Comparison of ENCODE assay signal across 1 cellular context in the genomic region with DNA sequence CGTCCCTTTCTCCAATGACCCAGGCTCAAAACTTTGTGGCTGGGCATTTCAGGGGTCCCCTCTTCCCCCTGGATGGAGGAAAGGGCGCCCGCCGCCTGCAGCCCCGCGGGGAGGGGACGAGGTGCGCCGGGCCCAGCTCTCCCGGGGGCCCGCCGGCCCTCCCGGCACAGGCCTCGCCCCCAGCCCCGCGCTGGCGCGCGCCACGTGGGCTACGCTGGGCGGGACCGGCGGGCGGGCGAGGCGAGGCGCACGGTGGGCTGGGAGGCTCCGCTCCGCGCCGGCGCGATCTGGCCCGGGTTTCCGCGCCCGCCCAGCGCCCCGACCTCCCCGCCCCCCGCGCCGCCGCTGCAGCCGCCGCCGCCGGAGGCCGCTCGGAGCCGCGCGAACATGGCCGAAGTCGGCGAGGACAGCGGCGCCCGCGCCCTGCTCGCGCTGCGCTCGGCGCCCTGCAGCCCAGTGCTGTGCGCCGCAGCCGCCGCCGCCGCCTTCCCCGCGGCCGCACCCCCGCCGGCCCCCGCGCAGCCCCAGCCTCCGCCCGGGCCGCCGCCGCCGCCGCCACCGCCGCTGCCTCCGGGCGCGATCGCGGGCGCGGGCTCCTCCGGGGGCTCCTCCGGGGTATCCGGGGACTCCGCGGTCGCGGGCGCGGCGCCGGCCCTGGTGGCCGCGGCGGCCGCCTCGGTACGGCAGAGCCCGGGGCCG.
TF ChIP-seq lines count a peak whose summit lies in the region.

Gene FOXK1 (plus strand): TSS at position 374 of the 699 bp plus-strand sequence. CDS start 14 bp downstream, at position 388.

TF ChIP-seq in HepG2, 621 proteins besides CTCF, POLR2A, EP300 and RAD21 (continues in another document):
- TF ChIP-seq ZNF562 (CRISPR knock-in tag; IDR thresholded peaks at IDR 0.05; ENCODE audit: borderline replicate concordance) (peak; percentile 77; the same call in 1 of the 2 replicates), MTA1 (CRISPR knock-in tag; IDR thresholded peaks at IDR 0.05; ENCODE audit: borderline replicate concordance) (no peak), ZNF598 (CRISPR knock-in tag; IDR thresholded peaks at IDR 0.05; ENCODE audit: borderline replicate concordance) (no peak), THAP7 (CRISPR knock-in tag; IDR thresholded peaks at IDR 0.05) (no peak), MEIS2 (CRISPR knock-in tag; IDR thresholded peaks at IDR 0.05) (peak; percentile 57), ZNF33B (CRISPR knock-in tag; IDR thresholded peaks at IDR 0.05) (peak; percentile 30; the same call in 1 of the 2 replicates), ZBTB42 (CRISPR knock-in tag; IDR thresholded peaks at IDR 0.05) (no peak), IRF2 (CRISPR knock-in tag; IDR thresholded peaks at IDR 0.05) (no peak), PHB2 (IDR thresholded peaks at IDR 0.05; ENCODE audit: partially characterized antibody) (no peak), ZNF496 (CRISPR knock-in tag; IDR thresholded peaks at IDR 0.05; ENCODE audit: insufficient replicate concordance) (no peak), MED1 (CRISPR knock-in tag; IDR thresholded peaks at IDR 0.05) (peak; percentile 32; the same call in 1 of the 2 replicates), KDM3A (CRISPR knock-in tag; IDR thresholded peaks at IDR 0.05; ENCODE audit: low read depth) (no peak), ATF1 (CRISPR knock-in tag; IDR thresholded peaks at IDR 0.05) (no peak), KLF16 (CRISPR knock-in tag; IDR thresholded peaks at IDR 0.05) (no peak), TFAP4 (IDR thresholded peaks at IDR 0.05; ENCODE audit: borderline replicate concordance, low read depth) (no peak), PRMT3 (CRISPR knock-in tag; IDR thresholded peaks at IDR 0.05; ENCODE audit: borderline replicate concordance, low read depth) (peak; percentile 60; the same call in 1 of the 2 replicates), ZSCAN22 (CRISPR knock-in tag; IDR thresholded peaks at IDR 0.05) (no peak), TRIM22 (IDR thresholded peaks at IDR 0.05) (no peak), ZNF264 (CRISPR knock-in tag; IDR thresholded peaks at IDR 0.05) (no peak), TMF1 (CRISPR knock-in tag; IDR thresholded peaks at IDR 0.05; ENCODE audit: low read depth) (peak; percentile 39; the same call in 1 of the 2 replicates), REXO4 (CRISPR knock-in tag; IDR thresholded peaks at IDR 0.05; ENCODE audit: borderline replicate concordance) (no peak), SIN3A (IDR thresholded peaks at IDR 0.05; ENCODE audit: borderline replicate concordance, low read depth, low read length) (peak; percentile 18; the same call in 1 of the 2 replicates), TCF7 (IDR thresholded peaks at IDR 0.05; ENCODE audit: low read depth) (no peak), GABPA (IDR thresholded peaks at IDR 0.05; ENCODE audit: low read depth, low read length) (peak; percentile 43; the same call in 1 of the 2 replicates), GABPA (CRISPR knock-in tag; IDR thresholded peaks at IDR 0.05; ENCODE audit: low read depth) (no peak), ZSCAN21 (CRISPR knock-in tag; IDR thresholded peaks at IDR 0.05; ENCODE audit: borderline replicate concordance) (no peak), ZNF569 (CRISPR knock-in tag; IDR thresholded peaks at IDR 0.05; ENCODE audit: borderline replicate concordance) (no peak), SNAPC5 (CRISPR knock-in tag; IDR thresholded peaks at IDR 0.05; ENCODE audit: borderline replicate concordance) (no peak), ZNF557 (CRISPR knock-in tag; IDR thresholded peaks at IDR 0.05) (no peak), ZNF34 (CRISPR knock-in tag; IDR thresholded peaks at IDR 0.05; ENCODE audit: borderline replicate concordance) (no peak), ZFX (CRISPR knock-in tag; IDR thresholded peaks at IDR 0.05; ENCODE audit: low read depth) (no peak), PCBP1 (IDR thresholded peaks at IDR 0.05; ENCODE audit: borderline replicate concordance, low read depth, low read length) (no peak), SUZ12 (IDR thresholded peaks at IDR 0.05; ENCODE audit: low read depth, low read length) (no peak), ZNF556 (CRISPR knock-in tag; IDR thresholded peaks at IDR 0.05; ENCODE audit: borderline replicate concordance) (no peak), SOX13 (IDR thresholded peaks at IDR 0.05) (no peak), SOX13 (CRISPR knock-in tag; conservative IDR thresholded peaks at IDR 0.05 in 1 of 2, IDR thresholded peaks at IDR 0.05 in 1 of 2) (no peak)
- TF ChIP-seq, protein P1, sequence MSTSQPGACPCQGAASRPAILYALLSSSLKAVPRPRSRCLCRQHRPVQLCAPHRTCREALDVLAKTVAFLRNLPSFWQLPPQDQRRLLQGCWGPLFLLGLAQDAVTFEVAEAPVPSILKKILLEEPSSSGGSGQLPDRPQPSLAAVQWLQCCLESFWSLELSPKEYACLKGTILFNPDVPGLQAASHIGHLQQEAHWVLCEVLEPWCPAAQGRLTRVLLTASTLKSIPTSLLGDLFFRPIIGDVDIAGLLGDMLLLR (CRISPR knock-in tag; IDR thresholded peaks at IDR 0.05) = peak; percentile 66; the same call in 1 of the 2 replicates
- TF ChIP-seq, protein P2, sequence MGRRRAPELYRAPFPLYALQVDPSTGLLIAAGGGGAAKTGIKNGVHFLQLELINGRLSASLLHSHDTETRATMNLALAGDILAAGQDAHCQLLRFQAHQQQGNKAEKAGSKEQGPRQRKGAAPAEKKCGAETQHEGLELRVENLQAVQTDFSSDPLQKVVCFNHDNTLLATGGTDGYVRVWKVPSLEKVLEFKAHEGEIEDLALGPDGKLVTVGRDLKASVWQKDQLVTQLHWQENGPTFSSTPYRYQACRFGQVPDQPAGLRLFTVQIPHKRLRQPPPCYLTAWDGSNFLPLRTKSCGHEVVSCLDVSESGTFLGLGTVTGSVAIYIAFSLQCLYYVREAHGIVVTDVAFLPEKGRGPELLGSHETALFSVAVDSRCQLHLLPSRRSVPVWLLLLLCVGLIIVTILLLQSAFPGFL (CRISPR knock-in tag; IDR thresholded peaks at IDR 0.05) = no peak
- TF ChIP-seq, protein P3, sequence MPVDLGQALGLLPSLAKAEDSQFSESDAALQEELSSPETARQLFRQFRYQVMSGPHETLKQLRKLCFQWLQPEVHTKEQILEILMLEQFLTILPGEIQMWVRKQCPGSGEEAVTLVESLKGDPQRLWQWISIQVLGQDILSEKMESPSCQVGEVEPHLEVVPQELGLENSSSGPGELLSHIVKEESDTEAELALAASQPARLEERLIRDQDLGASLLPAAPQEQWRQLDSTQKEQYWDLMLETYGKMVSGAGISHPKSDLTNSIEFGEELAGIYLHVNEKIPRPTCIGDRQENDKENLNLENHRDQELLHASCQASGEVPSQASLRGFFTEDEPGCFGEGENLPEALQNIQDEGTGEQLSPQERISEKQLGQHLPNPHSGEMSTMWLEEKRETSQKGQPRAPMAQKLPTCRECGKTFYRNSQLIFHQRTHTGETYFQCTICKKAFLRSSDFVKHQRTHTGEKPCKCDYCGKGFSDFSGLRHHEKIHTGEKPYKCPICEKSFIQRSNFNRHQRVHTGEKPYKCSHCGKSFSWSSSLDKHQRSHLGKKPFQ (CRISPR knock-in tag; IDR thresholded peaks at IDR 0.05; ENCODE audit: insufficient replicate concordance) = no peak
- TF ChIP-seq, protein P4, sequence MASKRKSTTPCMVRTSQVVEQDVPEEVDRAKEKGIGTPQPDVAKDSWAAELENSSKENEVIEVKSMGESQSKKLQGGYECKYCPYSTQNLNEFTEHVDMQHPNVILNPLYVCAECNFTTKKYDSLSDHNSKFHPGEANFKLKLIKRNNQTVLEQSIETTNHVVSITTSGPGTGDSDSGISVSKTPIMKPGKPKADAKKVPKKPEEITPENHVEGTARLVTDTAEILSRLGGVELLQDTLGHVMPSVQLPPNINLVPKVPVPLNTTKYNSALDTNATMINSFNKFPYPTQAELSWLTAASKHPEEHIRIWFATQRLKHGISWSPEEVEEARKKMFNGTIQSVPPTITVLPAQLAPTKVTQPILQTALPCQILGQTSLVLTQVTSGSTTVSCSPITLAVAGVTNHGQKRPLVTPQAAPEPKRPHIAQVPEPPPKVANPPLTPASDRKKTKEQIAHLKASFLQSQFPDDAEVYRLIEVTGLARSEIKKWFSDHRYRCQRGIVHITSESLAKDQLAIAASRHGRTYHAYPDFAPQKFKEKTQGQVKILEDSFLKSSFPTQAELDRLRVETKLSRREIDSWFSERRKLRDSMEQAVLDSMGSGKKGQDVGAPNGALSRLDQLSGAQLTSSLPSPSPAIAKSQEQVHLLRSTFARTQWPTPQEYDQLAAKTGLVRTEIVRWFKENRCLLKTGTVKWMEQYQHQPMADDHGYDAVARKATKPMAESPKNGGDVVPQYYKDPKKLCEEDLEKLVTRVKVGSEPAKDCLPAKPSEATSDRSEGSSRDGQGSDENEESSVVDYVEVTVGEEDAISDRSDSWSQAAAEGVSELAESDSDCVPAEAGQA (IDR thresholded peaks at IDR 0.05; ENCODE audit: low read depth) = no peak
- TF ChIP-seq, protein P4 (CRISPR knock-in tag; IDR thresholded peaks at IDR 0.05; ENCODE audit: borderline replicate concordance) = no peak; the same call in 1 of the 2 replicates
- TF ChIP-seq, protein P5, sequence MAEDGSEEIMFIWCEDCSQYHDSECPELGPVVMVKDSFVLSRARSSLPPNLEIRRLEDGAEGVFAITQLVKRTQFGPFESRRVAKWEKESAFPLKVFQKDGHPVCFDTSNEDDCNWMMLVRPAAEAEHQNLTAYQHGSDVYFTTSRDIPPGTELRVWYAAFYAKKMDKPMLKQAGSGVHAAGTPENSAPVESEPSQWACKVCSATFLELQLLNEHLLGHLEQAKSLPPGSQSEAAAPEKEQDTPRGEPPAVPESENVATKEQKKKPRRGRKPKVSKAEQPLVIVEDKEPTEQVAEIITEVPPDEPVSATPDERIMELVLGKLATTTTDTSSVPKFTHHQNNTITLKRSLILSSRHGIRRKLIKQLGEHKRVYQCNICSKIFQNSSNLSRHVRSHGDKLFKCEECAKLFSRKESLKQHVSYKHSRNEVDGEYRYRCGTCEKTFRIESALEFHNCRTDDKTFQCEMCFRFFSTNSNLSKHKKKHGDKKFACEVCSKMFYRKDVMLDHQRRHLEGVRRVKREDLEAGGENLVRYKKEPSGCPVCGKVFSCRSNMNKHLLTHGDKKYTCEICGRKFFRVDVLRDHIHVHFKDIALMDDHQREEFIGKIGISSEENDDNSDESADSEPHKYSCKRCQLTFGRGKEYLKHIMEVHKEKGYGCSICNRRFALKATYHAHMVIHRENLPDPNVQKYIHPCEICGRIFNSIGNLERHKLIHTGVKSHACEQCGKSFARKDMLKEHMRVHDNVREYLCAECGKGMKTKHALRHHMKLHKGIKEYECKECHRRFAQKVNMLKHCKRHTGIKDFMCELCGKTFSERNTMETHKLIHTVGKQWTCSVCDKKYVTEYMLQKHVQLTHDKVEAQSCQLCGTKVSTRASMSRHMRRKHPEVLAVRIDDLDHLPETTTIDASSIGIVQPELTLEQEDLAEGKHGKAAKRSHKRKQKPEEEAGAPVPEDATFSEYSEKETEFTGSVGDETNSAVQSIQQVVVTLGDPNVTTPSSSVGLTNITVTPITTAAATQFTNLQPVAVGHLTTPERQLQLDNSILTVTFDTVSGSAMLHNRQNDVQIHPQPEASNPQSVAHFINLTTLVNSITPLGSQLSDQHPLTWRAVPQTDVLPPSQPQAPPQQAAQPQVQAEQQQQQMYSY (CRISPR knock-in tag; IDR thresholded peaks at IDR 0.05) = peak; percentile 97
